Comparison of ENCODE assay signal across 9 cellular contexts in the genomic region with DNA sequence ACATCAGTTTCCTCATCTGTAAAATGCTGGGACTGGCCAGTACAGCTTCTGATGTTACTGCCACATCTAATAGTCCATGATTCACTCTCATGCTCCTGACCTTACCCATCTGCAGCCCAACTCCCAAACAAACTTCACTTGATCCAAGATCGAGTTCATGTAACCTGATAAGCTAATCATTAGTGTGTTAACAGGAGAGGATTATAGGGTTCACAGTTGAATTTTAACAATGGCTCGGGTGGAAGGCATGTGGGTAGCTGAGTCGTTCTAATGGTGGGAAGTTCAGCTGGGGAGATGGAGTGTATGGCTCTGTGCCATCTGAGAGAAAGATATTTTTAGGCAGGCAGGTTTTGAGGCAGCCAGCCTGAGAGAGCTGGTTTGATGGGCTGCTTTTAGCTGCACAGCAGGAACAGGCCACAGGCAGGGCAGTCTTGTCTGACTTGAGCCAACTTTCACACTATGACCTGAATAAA. TPM values are rescaled to one million over a fixed set of nuclear protein-coding genes. Genes with fewer than 3 reads are reported as not detected.
DNase-seq lines count a peak whose midpoint lies in the region; ATAC-seq and TF ChIP-seq lines count a peak whose summit lies in the region.
"Had no signal": no experiment of that assay in that cellular context is flagged by ENCODE, and none has a peak within 500 bp of the region (broad histone marks: within the 10 kb centered on the region; RNA-seq: fewer than 3 reads in every experiment).

No MANE protein-coding gene starts in this region.

- H3K4me3 Mint-ChIP-seq in T-helper 1 cell treated with Interleukin-12 subunit alpha and Interleukin-12 subunit beta and Interleukin-4 antibody, amounts not matched to agents 30 μg/mL and 1 μg/mL, for 36 hours: no peak overlapping the region
- H3K4me3 Mint-ChIP-seq in stimulated activated naive CD8-positive, alpha-beta T cell treated with anti-CD3 and anti-CD28 coated beads, Interleukin-15, amount 100 ng/mL, for 72 hours: no peak overlapping the region

- peaks cover 10% of the 10 kb centered on the region for H3K4me1 Mint-ChIP-seq in T-helper 1 cell treated with Interleukin-12 subunit alpha and Interleukin-12 subunit beta and Interleukin-4 antibody, amounts not matched to agents 30 μg/mL and 1 μg/mL, for 36 hours (ENCODE audit: low read depth)
- H3K4me1 Mint-ChIP-seq in stimulated activated naive CD8-positive, alpha-beta T cell treated with anti-CD3 and anti-CD28 coated beads, Interleukin-15, amount 100 ng/mL, for 72 hours: peaks cover 31% of the 10 kb centered on the region

- peak overlapping the region; percentile 14 for H3K27ac Mint-ChIP-seq in T-helper 1 cell treated with Interleukin-12 subunit alpha and Interleukin-12 subunit beta and Interleukin-4 antibody, amounts not matched to agents 30 μg/mL and 1 μg/mL, for 36 hours
- H3K27ac Mint-ChIP-seq in stimulated activated naive CD8-positive, alpha-beta T cell treated with anti-CD3 and anti-CD28 coated beads, Interleukin-15, amount 100 ng/mL, for 72 hours: peak overlapping the region in 1 of 2 donors; percentile 0

- TF ChIP-seq CTCF in thyroid gland (IDR thresholded peaks at IDR 0.05): no peak

- intact Hi-C loops in thyroid gland (cut with DNase I): no loop called here

- H3K27me3 Mint-ChIP-seq in T-helper 1 cell treated with Interleukin-12 subunit alpha and Interleukin-12 subunit beta and Interleukin-4 antibody, amounts not matched to agents 30 μg/mL and 1 μg/mL, for 36 hours (ENCODE audit: low read depth): no peaks in the 10 kb centered on the region
- H3K27me3 Mint-ChIP-seq in stimulated activated naive CD8-positive, alpha-beta T cell treated with anti-CD3 and anti-CD28 coated beads, Interleukin-15, amount 100 ng/mL, for 72 hours: no peaks in the 10 kb centered on the region

- no peaks in the 10 kb centered on the region for H3K27me3 ChIP-seq in thyroid gland

- H3K4me1 ChIP-seq in thyroid gland: peaks cover 0 to 7% of the 10 kb centered on the region in 2 donors

- no peaks in the 10 kb centered on the region for H3K9me3 ChIP-seq in thyroid gland

- H3K9me3 Mint-ChIP-seq in T-helper 1 cell treated with Interleukin-12 subunit alpha and Interleukin-12 subunit beta and Interleukin-4 antibody, amounts not matched to agents 30 μg/mL and 1 μg/mL, for 36 hours: no peaks in the 10 kb centered on the region
- no peaks in the 10 kb centered on the region for H3K9me3 Mint-ChIP-seq in stimulated activated naive CD8-positive, alpha-beta T cell treated with anti-CD3 and anti-CD28 coated beads, Interleukin-15, amount 100 ng/mL, for 72 hours

- no peak overlapping the region for H3K4me3 ChIP-seq in thyroid gland (replicated peaks in 1 of 3)

- H3K27ac ChIP-seq in thyroid gland: peak overlapping the region; percentile 15 to 33 (median 17)

- peaks cover 10% of the 10 kb centered on the region for H3K36me3 Mint-ChIP-seq in T-helper 1 cell treated with Interleukin-12 subunit alpha and Interleukin-12 subunit beta and Interleukin-4 antibody, amounts not matched to agents 30 μg/mL and 1 μg/mL, for 36 hours (ENCODE audit: low read depth)

- 60 to 64% methylated on average over 3 of the region's 3 CpGs for WGBS in thyroid gland, 2 donors

- TF ChIP-seq POLR2A in thyroid gland (IDR thresholded peaks at IDR 0.05): no peak

- H3K36me3 ChIP-seq in thyroid gland: no peaks in the 10 kb centered on the region

- ATAC-seq in stimulated activated naive CD8-positive, alpha-beta T cell treated with anti-CD3 and anti-CD28 coated beads, Interleukin-15, amount 100 ng/mL, for 72 hours: no peak

- DNase-seq in T-helper 1 cell (no peak), NCI-H1105 treated with DMSO at 0.1 percent for 48 hours (lab: John Stamatoyannopoulos, UW) (peak; percentile 85), fibroblast of gingiva (ENCODE audit: low read depth) (peak; percentile 14), thyroid gland (peak; percentile 44 to 46), mucosa of gallbladder (ENCODE audit: low spot score) (no peak), midbrain (lab: John Stamatoyannopoulos, UW) (no peak)
- DNase-seq in stimulated activated naive CD8-positive, alpha-beta T cell treated with anti-CD3 and anti-CD28 coated beads, Interleukin-15, amount 100 ng/mL, for 72 hours: no peak
- DNase-seq: NCI-H1930 had no signal

RNA-seq across cellular contexts. Expression of gene NFE2L2, which starts 17.6 kb away (rescaled TPM):
- total RNA-seq in thyroid gland (100 to 1,000 TPM; 139 to 157 (median 144) TPM), mucosa of gallbladder (102 TPM)

Comparison
In these comparisons a context has a peak if more than half of its experiments do, and no peak if none do; other contexts are left out.
1. DNase-seq: peak in NCI-H1105 treated with DMSO at 0.1 percent for 48 hours (single experiment), fibroblast of gingiva (single experiment) and thyroid gland (2 of 2); none in T-helper 1 cell (0 of 5), mucosa of gallbladder (single experiment), midbrain (single experiment) and stimulated activated naive CD8-positive, alpha-beta T cell treated with anti-CD3 and anti-CD28 coated beads, Interleukin-15, amount 100 ng/mL, for 72 hours (0 of 2).